In genomic region chr4:617644-618330, GRCh38 we compare ENCODE assay signal across 20 cellular contexts. TPM values are rescaled to one million over a fixed set of nuclear protein-coding genes. Genes with fewer than 3 reads are reported as not detected.
A peak's percentile ranks its signal among the peaks of the same experiment; 100 is the strongest.
DNase-seq lines count a peak whose midpoint lies in the region; ATAC-seq and TF ChIP-seq lines count a peak whose summit lies in the region.
"Had no signal": no experiment of that assay in that cellular context is flagged by ENCODE, and none has a peak within 500 bp of the region (broad histone marks: within the 10 kb centered on the region; RNA-seq: fewer than 3 reads in every experiment).

No MANE protein-coding gene starts in this region.

- no peak for TF ChIP-seq CTCF in epithelial cell of esophagus (IDR thresholded peaks at IDR 0.05; ENCODE audit: insufficient read depth, low read depth, low read length, missing control alignments)
- no peak for TF ChIP-seq CTCF in lower lobe of right lung (IDR thresholded peaks at IDR 0.05)
- TF ChIP-seq CTCF in upper lobe of left lung (IDR thresholded peaks at IDR 0.05): no peak

- intact Hi-C loops in lower lobe of right lung (cut with DNase I): no loop called here

- POLR2A ChIA-PET in activated CD4-positive, alpha-beta memory T cell treated with anti-CD3 and anti-CD28 coated beads, Interleukin-2, amount 10 ng/mL, durations not matched to agents 7 days and 5 days (lab: Charles Lee): no interaction called here

- H3K4me1 ChIP-seq in lower lobe of right lung (no peaks in the 10 kb centered on the region), upper lobe of left lung (no peaks in the 10 kb centered on the region)

- H3K36me3 Mint-ChIP-seq in activated CD4-positive, alpha-beta memory T cell treated with anti-CD3 and anti-CD28 coated beads, Interleukin-2, amount 10 ng/mL, durations not matched to agents 7 days and 5 days (ENCODE audit: low read depth): no peaks in the 10 kb centered on the region
- H3K36me3 Mint-ChIP-seq: natural killer cell had no signal

- CTCF ChIA-PET in activated CD4-positive, alpha-beta memory T cell treated with anti-CD3 and anti-CD28 coated beads, Interleukin-2, amount 10 ng/mL, durations not matched to agents 7 days and 5 days (lab: Charles Lee): no interaction called here

- 64 to 66% methylated on average over 8 to 13 of the region's 13 CpGs for whole genome bisulfite sequencing in upper lobe of left lung, 2 donors

- no peak for TF ChIP-seq POLR2A in upper lobe of left lung (IDR thresholded peaks at IDR 0.05)

- H3K36me3 ChIP-seq in lower lobe of right lung (no peaks in the 10 kb centered on the region), upper lobe of left lung (no peaks in the 10 kb centered on the region)

- no peak for TF ChIP-seq EP300 in upper lobe of left lung (IDR thresholded peaks at IDR 0.05)

- no peak overlapping the region for H3K4me3 ChIP-seq in epithelial cell of esophagus (ENCODE audit: low read length)
- no peak overlapping the region for H3K4me3 ChIP-seq in lower lobe of right lung
- no peak overlapping the region for H3K4me3 ChIP-seq in upper lobe of left lung

- H3K27me3 ChIP-seq in lower lobe of right lung (ENCODE audit: low read depth): peaks cover 7% of the 10 kb centered on the region
- H3K27me3 ChIP-seq in upper lobe of left lung: no peaks in the 10 kb centered on the region

- no peaks in the 10 kb centered on the region for H3K27me3 Mint-ChIP-seq in activated CD4-positive, alpha-beta memory T cell treated with anti-CD3 and anti-CD28 coated beads, Interleukin-2, amount 10 ng/mL, durations not matched to agents 7 days and 5 days

- peak; percentile 90 to 95 for ATAC-seq in lower lobe of right lung
- peak; percentile 13 to 81 for ATAC-seq in upper lobe of left lung (ENCODE audit: low FRiP score in 2 of 2)
- ATAC-seq in HG03354 (IDR thresholded peaks at IDR 0.05; ENCODE audit: poor library complexity, severe bottlenecking, unreplicated experiment): no peak
- ATAC-seq: natural killer cell had no signal

- H3K9me3 Mint-ChIP-seq in activated CD4-positive, alpha-beta memory T cell treated with anti-CD3 and anti-CD28 coated beads, Interleukin-2, amount 10 ng/mL, durations not matched to agents 7 days and 5 days: peaks cover 14% of the 10 kb centered on the region
- H3K9me3 Mint-ChIP-seq: natural killer cell had no signal

- H3K27ac Mint-ChIP-seq in activated CD4-positive, alpha-beta memory T cell treated with anti-CD3 and anti-CD28 coated beads, Interleukin-2, amount 10 ng/mL, durations not matched to agents 7 days and 5 days: no peak overlapping the region
- H3K27ac Mint-ChIP-seq: natural killer cell had no signal

- H3K4me3 Mint-ChIP-seq in activated CD4-positive, alpha-beta memory T cell treated with anti-CD3 and anti-CD28 coated beads, Interleukin-2, amount 10 ng/mL, durations not matched to agents 7 days and 5 days: no peak overlapping the region
- H3K4me3 Mint-ChIP-seq: natural killer cell had no signal

- H3K9me3 ChIP-seq in lower lobe of right lung (no peaks in the 10 kb centered on the region), upper lobe of left lung (no peaks in the 10 kb centered on the region)

- peak; percentile 37 for DNase-seq in activated CD8-positive, alpha-beta memory T cell treated with anti-CD3 and anti-CD28 coated beads, Interleukin-2, amount 50 U/mL, for 48 hours
- DNase-seq in activated CD8-positive, alpha-beta memory T cell treated with anti-CD3 and anti-CD28 coated beads, Interleukin-2, amount 50 U/mL, for 4 hours: no peak
- DNase-seq in epithelial cell of esophagus (ENCODE audit: low read depth) (peak; percentile 15), lower lobe of right lung (peak; percentile 64), upper lobe of left lung (peak in 1 of 2 donors; percentile 51), hepatic stellate cell (ENCODE audit: low spot score) (no peak)
- no peak for DNase-seq in activated CD4-positive, alpha-beta memory T cell treated with anti-CD3 and anti-CD28 coated beads, Interleukin-2, amount 10 ng/mL, durations not matched to agents 7 days and 5 days
- DNase-seq: activated CD4-positive, CD25-positive, alpha-beta regulatory T cell treated with anti-CD3 and anti-CD28 coated beads, Interleukin-2, amount 50 U/mL, for 72 hours; anterior cingulate cortex; Kasumi-1; NCI-H1417; NCI-H2171 treated with DMSO at 0.1 percent for 48 hours; NCI-H774; substantia nigra; T-helper 9 cell had no signal

- H3K4me1 Mint-ChIP-seq in activated CD4-positive, alpha-beta memory T cell treated with anti-CD3 and anti-CD28 coated beads, Interleukin-2, amount 10 ng/mL, durations not matched to agents 7 days and 5 days: no peaks in the 10 kb centered on the region
- H3K4me1 Mint-ChIP-seq: natural killer cell had no signal

- H3K27ac ChIP-seq in lower lobe of right lung (no peak overlapping the region), upper lobe of left lung (no peak overlapping the region)
- H3K27ac ChIP-seq: 22Rv1 had no signal

RNA-seq across cellular contexts. Expression of gene PDE6B, which starts 7.6 kb away (rescaled TPM):
- total RNA-seq in lower lobe of right lung: 5.5 TPM
- 10 to 100 TPM in 3 of 6 donors, 1 to 10 TPM in 3; 4.2 to 28.3 (median 9.0) TPM for total RNA-seq in upper lobe of left lung
- 10 to 100 TPM; 13.3 to 16.4 TPM for total RNA-seq in activated CD4-positive, alpha-beta memory T cell treated with anti-CD3 and anti-CD28 coated beads, Interleukin-2, amount 10 ng/mL, durations not matched to agents 7 days and 5 days

RNA-seq across cellular contexts. Expression of gene TMEM271, which starts 41.7 kb away (rescaled TPM):
- not detected for total RNA-seq in lower lobe of right lung
- total RNA-seq in upper lobe of left lung: not detected
- not detected for total RNA-seq in activated CD4-positive, alpha-beta memory T cell treated with anti-CD3 and anti-CD28 coated beads, Interleukin-2, amount 10 ng/mL, durations not matched to agents 7 days and 5 days
- total RNA-seq: fibroblast of villous mesenchyme, natural killer cell, pulmonary artery endothelial cell had no signal

RNA-seq across cellular contexts. Expression of gene ATP5ME, which starts 56.3 kb away (rescaled TPM):
- total RNA-seq in lower lobe of right lung: 173 TPM
- total RNA-seq in upper lobe of left lung: 100 to 1,000 TPM in 3 of 6 donors, 10 to 100 TPM in 3; 22.6 to 216 (median 106) TPM
- total RNA-seq in activated CD4-positive, alpha-beta memory T cell treated with anti-CD3 and anti-CD28 coated beads, Interleukin-2, amount 10 ng/mL, durations not matched to agents 7 days and 5 days: 100 to 1,000 TPM; 205 TPM

RNA-seq across cellular contexts. Expression of gene MYL5, which starts 56.6 kb away (rescaled TPM):
- total RNA-seq in lower lobe of right lung: 9.7 TPM
- 10 to 100 TPM in 4 of 6 donors, 1 to 10 TPM in 2; 4.7 to 25.1 (median 17.1) TPM for total RNA-seq in upper lobe of left lung
- 10 to 100 TPM; 14.0 to 16.2 TPM for total RNA-seq in activated CD4-positive, alpha-beta memory T cell treated with anti-CD3 and anti-CD28 coated beads, Interleukin-2, amount 10 ng/mL, durations not matched to agents 7 days and 5 days

Comparison
In these comparisons a context has a peak if more than half of its experiments do, and no peak if none do; other contexts are left out.
1. DNase-seq: peak in activated CD8-positive, alpha-beta memory T cell treated with anti-CD3 and anti-CD28 coated beads, Interleukin-2, amount 50 U/mL, for 48 hours (single experiment), epithelial cell of esophagus (single experiment) and lower lobe of right lung (single experiment); none in activated CD8-positive, alpha-beta memory T cell treated with anti-CD3 and anti-CD28 coated beads, Interleukin-2, amount 50 U/mL, for 4 hours (single experiment), activated CD4-positive, alpha-beta memory T cell treated with anti-CD3 and anti-CD28 coated beads, Interleukin-2, amount 10 ng/mL, durations not matched to agents 7 days and 5 days (single experiment) and hepatic stellate cell (single experiment).